In genomic region chr6:17035257-17035757, GRCh38 we compare ENCODE assay signal across 21 cellular contexts.
A peak's percentile ranks its signal among the peaks of the same experiment; 100 is the strongest.
DNase-seq lines count a peak whose midpoint lies in the region; ATAC-seq and TF ChIP-seq lines count a peak whose summit lies in the region.
"Had no signal": no experiment of that assay in that cellular context is flagged by ENCODE, and none has a peak within 500 bp of the region (broad histone marks: within the 10 kb centered on the region; RNA-seq: fewer than 3 reads in every experiment).

No MANE protein-coding gene starts in this region.

- H2AK9ac ChIP-seq in IMR-90 (replicated peaks; ENCODE audit: low read depth, low read length, poor library complexity): no peak overlapping the region

- H3K4ac ChIP-seq in IMR-90 (ENCODE audit: low read depth, low read length): no peak overlapping the region

- no peak overlapping the region for H3K9ac ChIP-seq in IMR-90 (ENCODE audit: low read depth, low read length)
- H3K9ac ChIP-seq: BLaER1 treated with 17β-estradiol and CSF1 and Interleukin-3, amounts not matched to agents 10 nM and 100 nM; KMS-11 had no signal

- no peak overlapping the region for H3K4me2 ChIP-seq in IMR-90 (ENCODE audit: low read depth, low read length)
- H3K4me2 ChIP-seq: BLaER1 treated with 17β-estradiol and CSF1 and Interleukin-3, amounts not matched to agents 10 nM and 100 nM; KMS-11 had no signal

- H3K4me1 ChIP-seq in IMR-90 (ENCODE audit: control insufficient read depth, insufficient read depth, low read length): peaks cover 7% of the 10 kb centered on the region
- peaks cover 23% of the 10 kb centered on the region for H3K4me1 ChIP-seq in body of pancreas
- H3K4me1 ChIP-seq in mucosa of descending colon (ENCODE audit: low read depth): peaks cover 4% of the 10 kb centered on the region
- peaks cover 5% of the 10 kb centered on the region for H3K4me1 ChIP-seq in suprapubic skin
- H3K4me1 ChIP-seq: psoas muscle, uterus had no signal

- dilution Hi-C loops in IMR-90 (cut with HindIII; ENCODE audit: low sequenced_read_pairs, unreplicated experiment): no loop called here

- H3K9me1 ChIP-seq in IMR-90 (ENCODE audit: insufficient read depth, low read length): peaks cover 10% of the 10 kb centered on the region; the same call in 1 of the 2 replicates

- intact Hi-C loops in IMR-90 (cut with micrococcal nuclease) (loop anchor here (10.0 kb wide), 1 partner anchor 51 kb away; no protein-coding TSS in a partner anchor), body of pancreas (cut with DNase I) (no loop called here), mucosa of descending colon (cut with DNase I, micrococcal nuclease) (no loop called here)

- no peaks in the 10 kb centered on the region for H3K79me1 ChIP-seq in IMR-90 (ENCODE audit: low read depth in 1 of 2, low read length in 2 of 2)

- POLR2A ChIA-PET in IMR-90 (lab: Charles Lee; ENCODE audit: unreplicated experiment): no interaction called here

- no peak overlapping the region for H3K23ac ChIP-seq in IMR-90 (ENCODE audit: low read depth, low read length)

- WGBS in IMR-90 (ENCODE audit: extremely low coverage in 2 of 2, insufficient read length in 1 of 2), 2 experiments: 94% methylated on average over 3 of the region's 6 CpGs; no CpG with 5 or more reads in 1 of the 2 experiments
- WGBS in body of pancreas, 2 donors: 13 to 24% methylated on average over 6 of the region's 6 CpGs
- 89% methylated on average over 6 of the region's 6 CpGs for WGBS in suprapubic skin

- in situ Hi-C loops in IMR-90 (cut with MboI; ENCODE audit: low sequenced_read_pairs): no loop called here

- peak; percentile 77 for DNase-seq in DMS 273 (lab: John Stamatoyannopoulos, UW; ENCODE audit: unreplicated experiment)
- no peak for DNase-seq in IMR-90
- peak in 1 of 4 donors; percentile 46 for DNase-seq in body of pancreas
- peak in 1 of 3 donors; percentile 41 for DNase-seq in mucosa of descending colon
- DNase-seq in epidermal melanocyte (ENCODE audit: insufficient read length, low spot score): no peak
- no peak for DNase-seq in LoVo (ENCODE audit: low spot score)
- DNase-seq in suprapubic skin (ENCODE audit: low spot score in 2 of 2): no peak
- DNase-seq: activated CD4-positive, alpha-beta memory T cell treated with anti-CD3 and anti-CD28 coated beads, Interleukin-2, amount 10 ng/mL, durations not matched to agents 7 days and 5 days; caudate nucleus; HFFc6; NCI-H1694 treated with DMSO at 0.1 percent for 48 hours; NCI-H226; psoas muscle; stimulated activated CD4-positive, alpha-beta T cell treated with anti-CD3 and anti-CD28 coated beads, Interleukin-1b, Interleukin-23, amount 100 ng/mL, for 48 hours; uterus had no signal

- ATAC-seq in IMR-90 (ENCODE audit: low read depth) (no peak), body of pancreas (peak; percentile 64), mucosa of descending colon (peak; percentile 83), HG02852 (IDR thresholded peaks at IDR 0.05; ENCODE audit: unreplicated experiment) (no peak)
- ATAC-seq: activated CD4-positive, CD25-positive, alpha-beta regulatory T cell treated with anti-CD3 and anti-CD28 coated beads, Interleukin-2, amount 50 U/mL, for 24 hours; activated naive CD4-positive, alpha-beta T cell treated with anti-CD3 and anti-CD28 coated beads, Interleukin-2, amount 50 U/mL, for 72 hours; psoas muscle had no signal

- peak overlapping the region; percentile 29; the same call in 1 of the 2 replicates for H2AK5ac ChIP-seq in IMR-90 (ENCODE audit: low read depth, low read length)

- H3K9me3 ChIP-seq in IMR-90 (ENCODE audit: control insufficient read depth, insufficient read depth, low read length) (no peaks in the 10 kb centered on the region), body of pancreas (no peaks in the 10 kb centered on the region), mucosa of descending colon (no peaks in the 10 kb centered on the region), suprapubic skin (no peaks in the 10 kb centered on the region)
- H3K9me3 ChIP-seq: BLaER1 treated with 17β-estradiol and CSF1 and Interleukin-3, amounts not matched to agents 10 nM and 100 nM; neutrophil; psoas muscle; uterus had no signal

- H2AFZ ChIP-seq in IMR-90 (replicated peaks; ENCODE audit: low read length, poor library complexity): no peak overlapping the region

- no peak overlapping the region for H3K14ac ChIP-seq in IMR-90 (replicated peaks; ENCODE audit: low read depth, low read length)

- no peak for TF ChIP-seq EP300 in suprapubic skin (IDR thresholded peaks at IDR 0.05)

- TF ChIP-seq RAD21 in IMR-90 (IDR thresholded peaks at IDR 0.05; ENCODE audit: low read length): no peak

- no peak overlapping the region for H4K5ac ChIP-seq in IMR-90 (ENCODE audit: low read depth, low read length)

- H3K27ac ChIP-seq in IMR-90 (ENCODE audit: insufficient read depth, low read length): no peak overlapping the region
- peak overlapping the region in 1 of 4 donors; percentile 7 for H3K27ac ChIP-seq in body of pancreas
- no peak overlapping the region for H3K27ac ChIP-seq in suprapubic skin
- H3K27ac ChIP-seq: BLaER1 treated with 17β-estradiol and CSF1 and Interleukin-3, amounts not matched to agents 10 nM and 100 nM; KMS-11; neutrophil; psoas muscle; uterus had no signal

- H3K36me3 ChIP-seq in IMR-90 (ENCODE audit: control insufficient read depth, insufficient read depth, low read length) (no peaks in the 10 kb centered on the region), body of pancreas (replicated peaks in 1 of 2; ENCODE audit: insufficient read depth in 1 of 2, low read depth in 2 of 2) (no peaks in the 10 kb centered on the region), mucosa of descending colon (ENCODE audit: low read depth) (no peaks in the 10 kb centered on the region), suprapubic skin (no peaks in the 10 kb centered on the region)
- H3K36me3 ChIP-seq: BLaER1 treated with 17β-estradiol and CSF1 and Interleukin-3, amounts not matched to agents 10 nM and 100 nM; neutrophil; uterus had no signal

- H3K56ac ChIP-seq in IMR-90 (ENCODE audit: extremely low read depth, insufficient read depth, low read length): no peak overlapping the region

- CTCF ChIA-PET in IMR-90 (lab: Yijun Ruan, JAX): no interaction called here

- H3K4me3 ChIP-seq in IMR-90 (ENCODE audit: insufficient read depth, low read depth, low read length): no peak overlapping the region
- H3K4me3 ChIP-seq in body of pancreas: no peak overlapping the region
- H3K4me3 ChIP-seq in mucosa of descending colon: no peak overlapping the region
- no peak overlapping the region for H3K4me3 ChIP-seq in suprapubic skin
- H3K4me3 ChIP-seq: BLaER1 treated with 17β-estradiol and CSF1 and Interleukin-3, amounts not matched to agents 10 nM and 100 nM; psoas muscle; uterus had no signal

- no peak overlapping the region for H4K91ac ChIP-seq in IMR-90 (ENCODE audit: insufficient read depth, low read depth, low read length)

- no peak overlapping the region for H4K8ac ChIP-seq in IMR-90 (ENCODE audit: low read depth in 2 of 2, low read length in 2 of 2)

- H2BK15ac ChIP-seq in IMR-90 (ENCODE audit: low read depth, low read length): no peak overlapping the region; the same call in 2 of the 3 replicates

- H2BK120ac ChIP-seq in IMR-90 (ENCODE audit: low read depth, low read length): no peak overlapping the region

- H4K20me1 ChIP-seq in IMR-90 (ENCODE audit: insufficient read depth, low read length): no peaks in the 10 kb centered on the region
- H4K20me1 ChIP-seq: BLaER1 treated with 17β-estradiol and CSF1 and Interleukin-3, amounts not matched to agents 10 nM and 100 nM had no signal

- no TSS peak for BruUV-seq in IMR-90 (replicated peaks; lab: Mats Ljungman, UMichigan)

- TF ChIP-seq CTCF in IMR-90 (conservative IDR thresholded peaks at IDR 0.05; ENCODE audit: low read depth, low read length) (no peak), body of pancreas (IDR thresholded peaks at IDR 0.05) (no peak), mucosa of descending colon (IDR thresholded peaks at IDR 0.05) (no peak), suprapubic skin (IDR thresholded peaks at IDR 0.05) (no peak)

- H3K18ac ChIP-seq in IMR-90 (ENCODE audit: low read depth, low read length): no peak overlapping the region

- H2BK5ac ChIP-seq in IMR-90 (ENCODE audit: low read depth, low read length, poor library complexity, severe bottlenecking): no peak overlapping the region

- no peaks in the 10 kb centered on the region for H3K27me3 ChIP-seq in IMR-90 (ENCODE audit: control insufficient read depth, insufficient read depth, low read length)
- H3K27me3 ChIP-seq in body of pancreas: no peaks in the 10 kb centered on the region
- no peaks in the 10 kb centered on the region for H3K27me3 ChIP-seq in suprapubic skin
- H3K27me3 ChIP-seq: BLaER1 treated with 17β-estradiol and CSF1 and Interleukin-3, amounts not matched to agents 10 nM and 100 nM; neutrophil; uterus had no signal

- no peak for TF ChIP-seq POLR2A in IMR-90 (IDR thresholded peaks at IDR 0.05; ENCODE audit: low read depth, low read length)
- no peak for TF ChIP-seq POLR2A in body of pancreas (IDR thresholded peaks at IDR 0.05)
- TF ChIP-seq POLR2A in suprapubic skin (IDR thresholded peaks at IDR 0.05): no peak

- H2BK20ac ChIP-seq in IMR-90 (ENCODE audit: low read depth, low read length): no peak overlapping the region

TF ChIP-seq in IMR-90, 13 proteins besides CTCF, POLR2A, EP300 and RAD21 (continues in another document):
- TF ChIP-seq ELK1 (IDR thresholded peaks at IDR 0.05; ENCODE audit: borderline replicate concordance, low read depth, low read length): no peak
- TF ChIP-seq MAZ (IDR thresholded peaks at IDR 0.05; ENCODE audit: borderline replicate concordance, low read depth, low read length): no peak
- no peak for TF ChIP-seq BHLHE40 (IDR thresholded peaks at IDR 0.05; ENCODE audit: low read depth, low read length)
- TF ChIP-seq MXI1 (IDR thresholded peaks at IDR 0.05; ENCODE audit: borderline replicate concordance, low read depth, low read length): no peak
- TF ChIP-seq RFX5 (IDR thresholded peaks at IDR 0.05; ENCODE audit: low read depth, low read length): no peak
- TF ChIP-seq FOS (IDR thresholded peaks at IDR 0.05; ENCODE audit: low read depth, low read length): no peak
- TF ChIP-seq CHD1 (IDR thresholded peaks at IDR 0.05; ENCODE audit: low read depth, low read length): no peak
- TF ChIP-seq CEBPB (IDR thresholded peaks at IDR 0.05; ENCODE audit: low read depth, low read length): no peak
- TF ChIP-seq RCOR1 (IDR thresholded peaks at IDR 0.05; ENCODE audit: insufficient replicate concordance, low read length): no peak

Comparison
In these comparisons a context has a peak if more than half of its experiments do, and no peak if none do; other contexts are left out.
1. ATAC-seq: peak in body of pancreas (single experiment) and mucosa of descending colon (single experiment); none in IMR-90 (single experiment) and HG02852 (single experiment).